In genomic region chr3:51391075-51391565, GRCh38 we compare ENCODE assay signal across 8 cellular contexts. TPM values are rescaled to one million over a fixed set of nuclear protein-coding genes. Genes with fewer than 3 reads are reported as not detected.
DNase-seq lines count a peak whose midpoint lies in the region; ATAC-seq and TF ChIP-seq lines count a peak whose summit lies in the region.

A gene with protein sequence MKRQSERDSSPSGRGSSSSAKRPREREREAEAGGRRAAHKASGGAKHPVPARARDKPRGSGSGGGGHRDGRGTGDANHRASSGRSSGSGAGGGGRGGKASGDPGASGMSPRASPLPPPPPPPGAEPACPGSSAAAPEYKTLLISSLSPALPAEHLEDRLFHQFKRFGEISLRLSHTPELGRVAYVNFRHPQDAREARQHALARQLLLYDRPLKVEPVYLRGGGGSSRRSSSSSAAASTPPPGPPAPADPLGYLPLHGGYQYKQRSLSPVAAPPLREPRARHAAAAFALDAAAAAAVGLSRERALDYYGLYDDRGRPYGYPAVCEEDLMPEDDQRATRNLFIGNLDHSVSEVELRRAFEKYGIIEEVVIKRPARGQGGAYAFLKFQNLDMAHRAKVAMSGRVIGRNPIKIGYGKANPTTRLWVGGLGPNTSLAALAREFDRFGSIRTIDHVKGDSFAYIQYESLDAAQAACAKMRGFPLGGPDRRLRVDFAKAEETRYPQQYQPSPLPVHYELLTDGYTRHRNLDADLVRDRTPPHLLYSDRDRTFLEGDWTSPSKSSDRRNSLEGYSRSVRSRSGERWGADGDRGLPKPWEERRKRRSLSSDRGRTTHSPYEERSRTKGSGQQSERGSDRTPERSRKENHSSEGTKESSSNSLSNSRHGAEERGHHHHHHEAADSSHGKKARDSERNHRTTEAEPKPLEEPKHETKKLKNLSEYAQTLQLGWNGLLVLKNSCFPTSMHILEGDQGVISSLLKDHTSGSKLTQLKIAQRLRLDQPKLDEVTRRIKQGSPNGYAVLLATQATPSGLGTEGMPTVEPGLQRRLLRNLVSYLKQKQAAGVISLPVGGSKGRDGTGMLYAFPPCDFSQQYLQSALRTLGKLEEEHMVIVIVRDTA (plus strand): TSS chr3:51391285. CDS start chr3:51391400, 115 bp downstream.

- peak; percentile 92 for ATAC-seq in GM19043 (IDR thresholded peaks at IDR 0.05; ENCODE audit: low read depth, unreplicated experiment)
- ATAC-seq in HG03378 (IDR thresholded peaks at IDR 0.05; ENCODE audit: unreplicated experiment) = peak; percentile 83
- ATAC-seq in activated CD4-positive, alpha-beta T cell treated with anti-CD3 and anti-CD28 coated beads for 36 hours = peak; percentile 96

- POLR2A ChIA-PET in activated CD4-positive, alpha-beta T cell treated with anti-CD3 and anti-CD28 coated beads for 36 hours (lab: Charles Lee) = no interaction called here

- DNase-seq in AML-193 (lab: John Stamatoyannopoulos, UW) (peak; percentile 95 to 97), NCI-H510A treated with DMSO at 0.1 percent for 48 hours (lab: John Stamatoyannopoulos, UW) (peak; percentile 70), choroid plexus epithelial cell (ENCODE audit: low read depth) (peak; percentile 98), kidney tubule cell (ENCODE audit: low spot score) (peak; percentile 97)
- DNase-seq in activated CD4-positive, alpha-beta T cell treated with anti-CD3 and anti-CD28 coated beads for 36 hours = peak; percentile 99
- peak; percentile 94 for DNase-seq in stimulated activated CD4-positive, alpha-beta T cell treated with anti-CD3 and anti-CD28 coated beads, Interleukin-1b, Interleukin-23, amount 100 ng/mL, for 4 hours (ENCODE audit: low read depth in 2 of 2)

- H3K4me3 Mint-ChIP-seq in activated CD4-positive, alpha-beta T cell treated with anti-CD3 and anti-CD28 coated beads for 36 hours = peak within 1 kb of the TSS; percentile 81

- no peaks in the 10 kb centered on the region for H3K27me3 Mint-ChIP-seq in activated CD4-positive, alpha-beta T cell treated with anti-CD3 and anti-CD28 coated beads for 36 hours

- peak within 1 kb of the TSS; percentile 89 for H3K27ac Mint-ChIP-seq in activated CD4-positive, alpha-beta T cell treated with anti-CD3 and anti-CD28 coated beads for 36 hours

- intact Hi-C loops in activated CD4-positive, alpha-beta T cell treated with anti-CD3 and anti-CD28 coated beads for 36 hours (cut with DNase I, micrococcal nuclease) = loop anchor here (1.0 to 10.0 kb wide), 11 partner anchors 43 to 1314 kb away; partner anchors contain the start of genes ABHD14A (in 1 of the 2), ABHD14B (in 1 of the 2), DUSP7 (in 1 of the 2) and GLT8D1 (in 1 of the 2)

- peaks cover 64% of the 10 kb centered on the region for H3K36me3 Mint-ChIP-seq in activated CD4-positive, alpha-beta T cell treated with anti-CD3 and anti-CD28 coated beads for 36 hours (ENCODE audit: low read depth)

- peaks cover 70% of the 10 kb centered on the region for H3K4me1 Mint-ChIP-seq in activated CD4-positive, alpha-beta T cell treated with anti-CD3 and anti-CD28 coated beads for 36 hours

- CTCF ChIA-PET in activated CD4-positive, alpha-beta T cell treated with anti-CD3 and anti-CD28 coated beads for 36 hours (lab: Charles Lee) = interaction anchor here (3.0 kb wide), 1 partner anchor 109 kb away, joined by 19 read pairs; the partner anchor contains the start of gene DCAF1

- peak within 1 kb of the TSS; percentile 71 for H3K4me3 ChIP-seq in choroid plexus epithelial cell (ENCODE audit: low read depth, low read length)

- no peaks in the 10 kb centered on the region for H3K9me3 Mint-ChIP-seq in activated CD4-positive, alpha-beta T cell treated with anti-CD3 and anti-CD28 coated beads for 36 hours (ENCODE audit: low read depth)

- TF ChIP-seq CTCF in choroid plexus epithelial cell (conservative IDR thresholded peaks at IDR 0.05; ENCODE audit: low read depth, low read length) = peak; percentile 82

RNA-seq across cellular contexts. Expression of the gene that starts here (rescaled TPM):
- 10 to 100 TPM; 20.9 to 21.5 TPM for total RNA-seq in activated CD4-positive, alpha-beta T cell treated with anti-CD3 and anti-CD28 coated beads for 36 hours

Comparison
In these comparisons a context has a peak if more than half of its experiments do, and no peak if none do; other contexts are left out.
1. Peak in every context shown above with its lines: DNase-seq, ATAC-seq and H3K4me3 ChIP-seq.